Comparison of ENCODE assay signal across 1 cellular context in the genomic region with DNA sequence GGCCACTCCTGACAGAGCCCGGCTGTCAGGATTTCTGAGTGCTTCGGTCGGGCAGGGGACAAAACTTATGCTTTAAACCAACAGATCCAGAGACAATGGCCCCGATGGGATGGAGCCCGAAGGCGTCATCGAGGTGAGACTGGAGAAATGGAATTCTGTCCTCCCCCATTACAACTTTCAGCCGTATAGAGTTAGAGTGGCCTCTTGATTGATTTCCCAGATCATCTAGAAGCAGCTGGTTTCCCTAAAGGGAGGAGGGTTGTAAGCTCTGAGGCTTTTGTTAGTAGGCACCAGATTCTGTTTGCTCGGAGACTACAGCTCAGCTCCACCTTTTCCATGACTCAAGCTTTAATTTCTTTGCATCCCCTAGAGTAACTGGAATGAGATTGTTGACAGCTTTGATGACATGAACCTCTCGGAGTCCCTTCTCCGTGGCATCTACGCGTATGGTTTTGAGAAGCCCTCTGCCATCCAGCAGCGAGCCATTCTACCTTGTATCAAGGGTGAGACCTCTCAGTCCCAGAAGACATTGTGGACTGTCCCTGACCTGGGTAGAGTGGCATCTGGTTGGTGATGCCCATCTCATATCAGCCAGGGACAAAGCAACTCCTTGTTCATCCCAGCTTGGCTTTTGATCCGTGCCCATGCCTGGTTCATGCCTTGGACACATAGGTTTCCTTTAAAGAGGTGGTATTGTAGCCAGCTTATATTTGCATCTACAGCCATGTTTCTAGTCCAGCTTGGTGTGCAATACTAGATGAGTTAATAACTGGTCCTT.
TF ChIP-seq lines count a peak whose summit lies in the region.

No MANE protein-coding gene starts in this region.

TF ChIP-seq in HepG2, 621 proteins besides CTCF, POLR2A, EP300 and RAD21:
- TF ChIP-seq ZFP36L1 (CRISPR knock-in tag; IDR thresholded peaks at IDR 0.05) (0 out of 2 replicates have a peak, but pooled peaks have one; percentile 41), ZNF558 (CRISPR knock-in tag; IDR thresholded peaks at IDR 0.05; ENCODE audit: borderline replicate concordance) (0 out of 2 replicates have a peak, but pooled peaks have one; percentile 5), LCORL (IDR thresholded peaks at IDR 0.05) (no peak), LCORL (CRISPR knock-in tag; IDR thresholded peaks at IDR 0.05) (0 out of 2 replicates have a peak, but pooled peaks have one; percentile 13), ZNF431 (CRISPR knock-in tag; IDR thresholded peaks at IDR 0.05; ENCODE audit: borderline replicate concordance, low read depth) (no peak)
- TF ChIP-seq, protein P1, sequence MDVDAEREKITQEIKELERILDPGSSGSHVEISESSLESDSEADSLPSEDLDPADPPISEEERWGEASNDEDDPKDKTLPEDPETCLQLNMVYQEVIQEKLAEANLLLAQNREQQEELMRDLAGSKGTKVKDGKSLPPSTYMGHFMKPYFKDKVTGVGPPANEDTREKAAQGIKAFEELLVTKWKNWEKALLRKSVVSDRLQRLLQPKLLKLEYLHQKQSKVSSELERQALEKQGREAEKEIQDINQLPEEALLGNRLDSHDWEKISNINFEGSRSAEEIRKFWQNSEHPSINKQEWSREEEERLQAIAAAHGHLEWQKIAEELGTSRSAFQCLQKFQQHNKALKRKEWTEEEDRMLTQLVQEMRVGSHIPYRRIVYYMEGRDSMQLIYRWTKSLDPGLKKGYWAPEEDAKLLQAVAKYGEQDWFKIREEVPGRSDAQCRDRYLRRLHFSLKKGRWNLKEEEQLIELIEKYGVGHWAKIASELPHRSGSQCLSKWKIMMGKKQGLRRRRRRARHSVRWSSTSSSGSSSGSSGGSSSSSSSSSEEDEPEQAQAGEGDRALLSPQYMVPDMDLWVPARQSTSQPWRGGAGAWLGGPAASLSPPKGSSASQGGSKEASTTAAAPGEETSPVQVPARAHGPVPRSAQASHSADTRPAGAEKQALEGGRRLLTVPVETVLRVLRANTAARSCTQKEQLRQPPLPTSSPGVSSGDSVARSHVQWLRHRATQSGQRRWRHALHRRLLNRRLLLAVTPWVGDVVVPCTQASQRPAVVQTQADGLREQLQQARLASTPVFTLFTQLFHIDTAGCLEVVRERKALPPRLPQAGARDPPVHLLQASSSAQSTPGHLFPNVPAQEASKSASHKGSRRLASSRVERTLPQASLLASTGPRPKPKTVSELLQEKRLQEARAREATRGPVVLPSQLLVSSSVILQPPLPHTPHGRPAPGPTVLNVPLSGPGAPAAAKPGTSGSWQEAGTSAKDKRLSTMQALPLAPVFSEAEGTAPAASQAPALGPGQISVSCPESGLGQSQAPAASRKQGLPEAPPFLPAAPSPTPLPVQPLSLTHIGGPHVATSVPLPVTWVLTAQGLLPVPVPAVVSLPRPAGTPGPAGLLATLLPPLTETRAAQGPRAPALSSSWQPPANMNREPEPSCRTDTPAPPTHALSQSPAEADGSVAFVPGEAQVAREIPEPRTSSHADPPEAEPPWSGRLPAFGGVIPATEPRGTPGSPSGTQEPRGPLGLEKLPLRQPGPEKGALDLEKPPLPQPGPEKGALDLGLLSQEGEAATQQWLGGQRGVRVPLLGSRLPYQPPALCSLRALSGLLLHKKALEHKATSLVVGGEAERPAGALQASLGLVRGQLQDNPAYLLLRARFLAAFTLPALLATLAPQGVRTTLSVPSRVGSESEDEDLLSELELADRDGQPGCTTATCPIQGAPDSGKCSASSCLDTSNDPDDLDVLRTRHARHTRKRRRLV (CRISPR knock-in tag; IDR thresholded peaks at IDR 0.05): 0 out of 2 replicates have a peak, but pooled peaks have one; percentile 31
- TF ChIP-seq, protein P2, sequence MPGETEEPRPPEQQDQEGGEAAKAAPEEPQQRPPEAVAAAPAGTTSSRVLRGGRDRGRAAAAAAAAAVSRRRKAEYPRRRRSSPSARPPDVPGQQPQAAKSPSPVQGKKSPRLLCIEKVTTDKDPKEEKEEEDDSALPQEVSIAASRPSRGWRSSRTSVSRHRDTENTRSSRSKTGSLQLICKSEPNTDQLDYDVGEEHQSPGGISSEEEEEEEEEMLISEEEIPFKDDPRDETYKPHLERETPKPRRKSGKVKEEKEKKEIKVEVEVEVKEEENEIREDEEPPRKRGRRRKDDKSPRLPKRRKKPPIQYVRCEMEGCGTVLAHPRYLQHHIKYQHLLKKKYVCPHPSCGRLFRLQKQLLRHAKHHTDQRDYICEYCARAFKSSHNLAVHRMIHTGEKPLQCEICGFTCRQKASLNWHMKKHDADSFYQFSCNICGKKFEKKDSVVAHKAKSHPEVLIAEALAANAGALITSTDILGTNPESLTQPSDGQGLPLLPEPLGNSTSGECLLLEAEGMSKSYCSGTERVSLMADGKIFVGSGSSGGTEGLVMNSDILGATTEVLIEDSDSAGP (CRISPR knock-in tag; IDR thresholded peaks at IDR 0.05; ENCODE audit: borderline replicate concordance): 0 out of 2 replicates have a peak, but pooled peaks have one; percentile 5
TF ChIP-seq in HepG2: peak in this region for 5.
